Comparison of ENCODE assay signal across 1 cellular context in genomic region chr13:44726214-44726613, GRCh38.
TF ChIP-seq lines count a peak whose summit lies in the region.

No MANE protein-coding gene starts in this region.

TF ChIP-seq in SK-N-SH treated with all-trans-retinoic acid at 6 μM for 48 hours, 23 proteins besides CTCF, POLR2A, EP300 and RAD21 (continued from another document):
- TF ChIP-seq ZFP30 (CRISPR knock-in tag; IDR thresholded peaks at IDR 0.05) (no peak), TSHZ2 (CRISPR knock-in tag; IDR thresholded peaks at IDR 0.05) (no peak), TOX (CRISPR knock-in tag; IDR thresholded peaks at IDR 0.05; ENCODE audit: borderline replicate concordance) (no peak), ZC3H10 (CRISPR knock-in tag; IDR thresholded peaks at IDR 0.05) (no peak), ZFP3 (CRISPR knock-in tag; IDR thresholded peaks at IDR 0.05) (no peak), ZNF565 (CRISPR knock-in tag; conservative IDR thresholded peaks at IDR 0.05; ENCODE audit: low read depth) (no peak), OSR1 (CRISPR knock-in tag; IDR thresholded peaks at IDR 0.05) (no peak)
TF ChIP-seq in SK-N-SH treated with all-trans-retinoic acid at 6 μM for 48 hours: peak in this region for 0.
